In genomic region chr7:1787681-1788235, GRCh38 we compare ENCODE assay signal across 21 cellular contexts.
"Had no signal": no experiment of that assay in that cellular context is flagged by ENCODE, and none has a peak within 500 bp of the region (broad histone marks: within the 10 kb centered on the region; RNA-seq: fewer than 3 reads in every experiment).

No MANE protein-coding gene starts in this region.

- H3K36me3 ChIP-seq: heart left ventricle, left lung, right atrium auricular region, thoracic aorta, transverse colon, vagina had no signal

- DNase-seq: central memory CD4-positive, alpha-beta T cell; cortex of kidney; effector CD8-positive, alpha-beta T cell; heart left ventricle; hippocampal formation; left lung; mesenchymal stem cell; naive B cell; stimulated activated CD4-positive, alpha-beta T cell treated with anti-CD3 and anti-CD28 coated beads, Interleukin-4, amount 100 ng/mL, for 24 hours; stimulated activated naive CD8-positive, alpha-beta T cell treated with anti-CD3 and anti-CD28 coated beads, Interleukin-15, amount 100 ng/mL, for 72 hours; substantia nigra; transverse colon had no signal

- ATAC-seq: heart left ventricle; left lung; stimulated activated memory B cell treated with anti-CD40 and anti-IgM and Interleukin-4, amounts not matched to agents 10 μg/mL and 1 μg/mL and 100 μg/mL, for 72 hours; stimulated activated naive CD8-positive, alpha-beta T cell treated with anti-CD3 and anti-CD28 coated beads, Interleukin-15, amount 100 ng/mL, for 72 hours had no signal

- FAIRE-seq: frontal cortex, islet of Langerhans had no signal

- H3K9me3 ChIP-seq: transverse colon, vagina had no signal

- H3K4me1 ChIP-seq: heart left ventricle, left lung, right atrium auricular region, transverse colon had no signal

- H3K4me3 ChIP-seq: dorsolateral prefrontal cortex, heart left ventricle, left lung, lung, right atrium auricular region, smooth muscle cell, thoracic aorta, transverse colon, vagina had no signal

- H3K27me3 ChIP-seq: right atrium auricular region, vagina had no signal

- H3K27ac ChIP-seq: dorsolateral prefrontal cortex, heart left ventricle, left lung, right atrium auricular region, thoracic aorta, transverse colon, vagina had no signal
